In genomic region chr5:179794575-179794974, GRCh38 we compare ENCODE assay signal across 8 cellular contexts. TPM values are rescaled to one million over a fixed set of nuclear protein-coding genes. Genes with fewer than 3 reads are reported as not detected.
DNase-seq lines count a peak whose midpoint lies in the region; ATAC-seq and TF ChIP-seq lines count a peak whose summit lies in the region.

No MANE protein-coding gene starts in this region.

- CTCF ChIA-PET in A673 (lab: Charles Lee): interaction anchor here (1.0 kb wide), 1 partner anchor 31 kb away, joined by 3 read pairs; no protein-coding TSS in a partner anchor

- WGBS in suprapubic skin: 88% methylated on average over 3 of the region's 3 CpGs

- H3K4me3 ChIP-seq in suprapubic skin: peak overlapping the region; percentile 69
- no peak overlapping the region for H3K4me3 ChIP-seq in A673 (ENCODE audit: low read depth, low read length, poor library complexity, severe bottlenecking)

- no peak for DNase-seq in activated T-cell treated with anti-CD3 and anti-CD28 coated beads, Interleukin-2, amount 50 U/mL, for 24 hours
- no peak for DNase-seq in activated T-cell treated with anti-CD3 and anti-CD28 coated beads, Interleukin-2, amount 50 U/mL, for 1 hour
- peak; percentile 66 to 76 for DNase-seq in suprapubic skin (ENCODE audit: low spot score in 2 of 2)
- DNase-seq in A673 (ENCODE audit: low spot score): no peak
- DNase-seq in NCI-H1694 treated with DMSO at 0.1 percent for 48 hours (lab: John Stamatoyannopoulos, UW): no peak
- DNase-seq in left lobe of liver (ENCODE audit: low spot score): no peak

- H3K4me3 Mint-ChIP-seq in activated T-cell treated with anti-CD3 and anti-CD28 coated beads, Interleukin-2, amount 50 U/mL, for 24 hours: peak overlapping the region; percentile 55
- H3K4me3 Mint-ChIP-seq in activated T-helper 17 cell treated with anti-CD3 and anti-CD28 coated beads, Interleukin-2, amount 50 U/mL, for 72 hours: peak overlapping the region; percentile 59

- H3K27ac Mint-ChIP-seq in activated T-cell treated with anti-CD3 and anti-CD28 coated beads, Interleukin-2, amount 50 U/mL, for 24 hours: no peak overlapping the region
- H3K27ac Mint-ChIP-seq in activated T-helper 17 cell treated with anti-CD3 and anti-CD28 coated beads, Interleukin-2, amount 50 U/mL, for 72 hours: no peak overlapping the region

- H3K27me3 Mint-ChIP-seq in activated T-cell treated with anti-CD3 and anti-CD28 coated beads, Interleukin-2, amount 50 U/mL, for 24 hours: no peaks in the 10 kb centered on the region
- H3K27me3 Mint-ChIP-seq in activated T-helper 17 cell treated with anti-CD3 and anti-CD28 coated beads, Interleukin-2, amount 50 U/mL, for 72 hours: no peaks in the 10 kb centered on the region

- H3K36me3 ChIP-seq in suprapubic skin: peaks cover 24% of the 10 kb centered on the region
- H3K36me3 ChIP-seq in A673 (ENCODE audit: insufficient read depth, low read length, poor library complexity, severe bottlenecking): peaks cover 11% of the 10 kb centered on the region

- no peak for ATAC-seq in activated T-helper 17 cell treated with anti-CD3 and anti-CD28 coated beads, Interleukin-2, amount 50 U/mL, for 72 hours (replicated peaks)
- ATAC-seq in left lobe of liver: no peak

- no peak for TF ChIP-seq CTCF in suprapubic skin (IDR thresholded peaks at IDR 0.05)
- TF ChIP-seq CTCF in A673 (conservative IDR thresholded peaks at IDR 0.05; ENCODE audit: low read depth, low read length): no peak

- no peaks in the 10 kb centered on the region for H3K9me3 ChIP-seq in suprapubic skin
- H3K9me3 ChIP-seq in A673 (ENCODE audit: low read depth, low read length, poor library complexity, severe bottlenecking): no peaks in the 10 kb centered on the region

- H3K27ac ChIP-seq in layer of hippocampus (ENCODE audit: low read depth, low read length) (peak overlapping the region; percentile 75), suprapubic skin (no peak overlapping the region), A673 (ENCODE audit: low read depth, low read length, poor library complexity, severe bottlenecking) (no peak overlapping the region)

- intact Hi-C loops in A673 (cut with micrococcal nuclease; ENCODE audit: unreplicated experiment): no loop called here

- peaks cover 23% of the 10 kb centered on the region for H3K36me3 Mint-ChIP-seq in activated T-cell treated with anti-CD3 and anti-CD28 coated beads, Interleukin-2, amount 50 U/mL, for 24 hours (ENCODE audit: low read depth)
- peaks cover 17% of the 10 kb centered on the region for H3K36me3 Mint-ChIP-seq in activated T-helper 17 cell treated with anti-CD3 and anti-CD28 coated beads, Interleukin-2, amount 50 U/mL, for 72 hours (ENCODE audit: low read depth)

- no TSS peak for BruUV-seq in A673 (replicated peaks; lab: Mats Ljungman, UMichigan)

- TF ChIP-seq POLR2A in suprapubic skin (IDR thresholded peaks at IDR 0.05): no peak

- H3K4me1 ChIP-seq in suprapubic skin: peaks cover 57% of the 10 kb centered on the region
- no peaks in the 10 kb centered on the region for H3K4me1 ChIP-seq in A673 (ENCODE audit: insufficient read depth, low read length, poor library complexity, severe bottlenecking)

- peaks cover 30% of the 10 kb centered on the region for H3K4me1 Mint-ChIP-seq in activated T-cell treated with anti-CD3 and anti-CD28 coated beads, Interleukin-2, amount 50 U/mL, for 24 hours (ENCODE audit: low read depth)
- H3K4me1 Mint-ChIP-seq in activated T-helper 17 cell treated with anti-CD3 and anti-CD28 coated beads, Interleukin-2, amount 50 U/mL, for 72 hours: peaks cover 17% of the 10 kb centered on the region

- H3K27me3 ChIP-seq in layer of hippocampus (ENCODE audit: control insufficient read depth, insufficient read depth, low read length): no peaks in the 10 kb centered on the region
- H3K27me3 ChIP-seq in suprapubic skin: no peaks in the 10 kb centered on the region
- no peaks in the 10 kb centered on the region for H3K27me3 ChIP-seq in A673 (replicated peaks; ENCODE audit: insufficient read depth, low read depth, low read length, poor library complexity)

- POLR2A ChIA-PET in A673 (lab: Charles Lee; ENCODE audit: low non-redundant PET): no interaction called here

- H3K9me3 Mint-ChIP-seq in activated T-cell treated with anti-CD3 and anti-CD28 coated beads, Interleukin-2, amount 50 U/mL, for 24 hours: no peaks in the 10 kb centered on the region
- H3K9me3 Mint-ChIP-seq in activated T-helper 17 cell treated with anti-CD3 and anti-CD28 coated beads, Interleukin-2, amount 50 U/mL, for 72 hours: no peaks in the 10 kb centered on the region

- TF ChIP-seq EP300 in suprapubic skin (IDR thresholded peaks at IDR 0.05): no peak

RNA-seq across cellular contexts. Expression of gene LTC4S, which starts 0.8 kb away (rescaled TPM):
- 1 to 10 TPM; 1.3 to 1.4 TPM for total RNA-seq in activated T-helper 17 cell treated with anti-CD3 and anti-CD28 coated beads, Interleukin-2, amount 50 U/mL, for 72 hours
- total RNA-seq in suprapubic skin (1 to 10 TPM; 3.5 to 7.9 (median 4.5) TPM), A673 (2021) (0.58 and 1.5 TPM in 2 replicates), left lobe of liver (2.6 TPM)

RNA-seq across cellular contexts. Expression of gene MGAT4B, which starts 12.1 kb away (rescaled TPM):
- total RNA-seq in activated T-helper 17 cell treated with anti-CD3 and anti-CD28 coated beads, Interleukin-2, amount 50 U/mL, for 72 hours: 10 to 100 TPM; 56.1 to 68.5 TPM
- total RNA-seq in suprapubic skin (100 to 1,000 TPM in 2 of 4 donors, 10 to 100 TPM in 2; 74.5 to 142 (median 97.4) TPM), A673 (2021) (59.5 and 63.9 TPM in 2 replicates), left lobe of liver (192 TPM)

RNA-seq across cellular contexts. Expression of gene SQSTM1, which starts 26.1 kb away (rescaled TPM):
- total RNA-seq in activated T-helper 17 cell treated with anti-CD3 and anti-CD28 coated beads, Interleukin-2, amount 50 U/mL, for 72 hours: 100 to 1,000 TPM; 130 to 188 TPM
- total RNA-seq in suprapubic skin: 100 to 1,000 TPM; 183 to 282 (median 265) TPM
- total RNA-seq in A673 (2021): 84.1 and 105 TPM in 2 replicates
- 361 TPM for total RNA-seq in left lobe of liver

Comparison
In these comparisons a context has a peak if more than half of its experiments do, and no peak if none do; other contexts are left out.
1. DNase-seq: peak in suprapubic skin (2 of 2); none in activated T-cell treated with anti-CD3 and anti-CD28 coated beads, Interleukin-2, amount 50 U/mL, for 24 hours (single experiment), activated T-cell treated with anti-CD3 and anti-CD28 coated beads, Interleukin-2, amount 50 U/mL, for 1 hour (single experiment), A673 (single experiment), NCI-H1694 treated with DMSO at 0.1 percent for 48 hours (single experiment) and left lobe of liver (single experiment).